ENCODE assay signal across 6 cellular contexts in genomic region chr10:74691164-74691563, GRCh38.
"Had no signal": no experiment of that assay in that cellular context is flagged by ENCODE, and none has a peak within 500 bp of the region (broad histone marks: within the 10 kb centered on the region; RNA-seq: fewer than 3 reads in every experiment).

No MANE protein-coding gene starts in this region.

- FAIRE-seq: G401.6, GM12878, GM18507, GM19239 had no signal

- H3K4me3 ChIP-seq: GM12878 had no signal

- DNase-seq: GDM1, GF-D8 had no signal

- ATAC-seq: GM12878 had no signal
